ENCODE assay signal across 1 cellular context in genomic region chr2:64904405-64905329, GRCh38.
TF ChIP-seq lines count a peak whose summit lies in the region.

No MANE protein-coding gene starts in this region.

TF ChIP-seq in GM12878, 131 proteins besides CTCF, POLR2A, EP300 and RAD21 (continued from another document):
- TF ChIP-seq CEBPZ (IDR thresholded peaks at IDR 0.05; ENCODE audit: low read depth, low read length) (no peak), ETV6 (conservative IDR thresholded peaks at IDR 0.05 in 1 of 2, IDR thresholded peaks at IDR 0.05 in 1 of 2; ENCODE audit: borderline replicate concordance in 1 of 2, low read depth in 1 of 2) (peak in 1 of 2 experiments; percentile 49; a peak in 1 of 4 replicates), NFIC (IDR thresholded peaks at IDR 0.05; ENCODE audit: low read depth, low read length) (peak; percentile 44; the same call in 1 of the 2 replicates), RUNX3 (IDR thresholded peaks at IDR 0.05; ENCODE audit: low read length) (peak; percentile 75), FOXM1 (IDR thresholded peaks at IDR 0.05; ENCODE audit: low read depth, low read length) (0 out of 2 replicates have a peak, but pooled peaks have one; percentile 37), EED (IDR thresholded peaks at IDR 0.05; ENCODE audit: low read depth) (peak; percentile 68), ZSCAN29 (IDR thresholded peaks at IDR 0.05) (no peak), HCFC1 (IDR thresholded peaks at IDR 0.05; ENCODE audit: low read length) (no peak), JUNB (IDR thresholded peaks at IDR 0.05) (peak; percentile 33; the same call in 1 of the 2 replicates)
